2 cellular contexts compared by ENCODE assay signal in the genomic region with DNA sequence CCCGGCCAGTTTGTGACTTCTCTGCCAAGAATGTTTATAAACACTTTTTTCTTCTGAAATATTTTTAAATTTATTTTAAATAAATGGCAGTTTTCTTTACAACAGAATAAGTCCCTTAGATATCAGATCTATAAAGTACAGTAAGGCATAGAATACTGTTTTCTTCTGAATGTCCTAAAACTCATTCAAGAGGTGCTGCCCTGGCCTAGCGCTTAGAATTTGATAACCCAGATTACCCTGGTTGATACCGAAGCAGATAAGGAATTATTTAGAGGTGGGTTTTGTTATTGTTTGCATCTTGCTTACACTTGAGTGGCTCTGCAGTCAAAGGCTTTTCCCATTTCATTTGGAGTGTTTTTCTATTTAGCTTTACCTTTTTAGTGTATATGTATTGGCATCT.
TF ChIP-seq lines count a peak whose summit lies in the region.

No MANE protein-coding gene starts in this region.

TF ChIP-seq in SK-N-SH, 30 proteins besides CTCF, POLR2A, EP300 and RAD21 (continued from another document):
- TF ChIP-seq, protein P1, sequence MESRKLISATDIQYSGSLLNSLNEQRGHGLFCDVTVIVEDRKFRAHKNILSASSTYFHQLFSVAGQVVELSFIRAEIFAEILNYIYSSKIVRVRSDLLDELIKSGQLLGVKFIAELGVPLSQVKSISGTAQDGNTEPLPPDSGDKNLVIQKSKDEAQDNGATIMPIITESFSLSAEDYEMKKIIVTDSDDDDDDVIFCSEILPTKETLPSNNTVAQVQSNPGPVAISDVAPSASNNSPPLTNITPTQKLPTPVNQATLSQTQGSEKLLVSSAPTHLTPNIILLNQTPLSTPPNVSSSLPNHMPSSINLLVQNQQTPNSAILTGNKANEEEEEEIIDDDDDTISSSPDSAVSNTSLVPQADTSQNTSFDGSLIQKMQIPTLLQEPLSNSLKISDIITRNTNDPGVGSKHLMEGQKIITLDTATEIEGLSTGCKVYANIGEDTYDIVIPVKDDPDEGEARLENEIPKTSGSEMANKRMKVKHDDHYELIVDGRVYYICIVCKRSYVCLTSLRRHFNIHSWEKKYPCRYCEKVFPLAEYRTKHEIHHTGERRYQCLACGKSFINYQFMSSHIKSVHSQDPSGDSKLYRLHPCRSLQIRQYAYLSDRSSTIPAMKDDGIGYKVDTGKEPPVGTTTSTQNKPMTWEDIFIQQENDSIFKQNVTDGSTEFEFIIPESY (IDR thresholded peaks at IDR 0.05; ENCODE audit: borderline replicate concordance, low read depth) = no peak
- TF ChIP-seq, protein P2, sequence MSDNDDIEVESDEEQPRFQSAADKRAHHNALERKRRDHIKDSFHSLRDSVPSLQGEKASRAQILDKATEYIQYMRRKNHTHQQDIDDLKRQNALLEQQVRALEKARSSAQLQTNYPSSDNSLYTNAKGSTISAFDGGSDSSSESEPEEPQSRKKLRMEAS (IDR thresholded peaks at IDR 0.05; ENCODE audit: low read depth) = no peak
- TF ChIP-seq SMC3 (IDR thresholded peaks at IDR 0.05; ENCODE audit: low read depth, low read length) = no peak
- TF ChIP-seq POLR2AphosphoS5 (IDR thresholded peaks at IDR 0.05; ENCODE audit: low read depth, low read length) = no peak
- no peak for TF ChIP-seq TEAD4 (IDR thresholded peaks at IDR 0.05; ENCODE audit: borderline replicate concordance, insufficient read depth)
- no peak for TF ChIP-seq TCF12 (IDR thresholded peaks at IDR 0.05)
- TF ChIP-seq JUND (IDR thresholded peaks at IDR 0.05) = no peak

TF ChIP-seq in SK-N-SH treated with all-trans-retinoic acid at 6 μM for 48 hours, 23 proteins besides CTCF, POLR2A, EP300 and RAD21:
- TF ChIP-seq, protein P3, sequence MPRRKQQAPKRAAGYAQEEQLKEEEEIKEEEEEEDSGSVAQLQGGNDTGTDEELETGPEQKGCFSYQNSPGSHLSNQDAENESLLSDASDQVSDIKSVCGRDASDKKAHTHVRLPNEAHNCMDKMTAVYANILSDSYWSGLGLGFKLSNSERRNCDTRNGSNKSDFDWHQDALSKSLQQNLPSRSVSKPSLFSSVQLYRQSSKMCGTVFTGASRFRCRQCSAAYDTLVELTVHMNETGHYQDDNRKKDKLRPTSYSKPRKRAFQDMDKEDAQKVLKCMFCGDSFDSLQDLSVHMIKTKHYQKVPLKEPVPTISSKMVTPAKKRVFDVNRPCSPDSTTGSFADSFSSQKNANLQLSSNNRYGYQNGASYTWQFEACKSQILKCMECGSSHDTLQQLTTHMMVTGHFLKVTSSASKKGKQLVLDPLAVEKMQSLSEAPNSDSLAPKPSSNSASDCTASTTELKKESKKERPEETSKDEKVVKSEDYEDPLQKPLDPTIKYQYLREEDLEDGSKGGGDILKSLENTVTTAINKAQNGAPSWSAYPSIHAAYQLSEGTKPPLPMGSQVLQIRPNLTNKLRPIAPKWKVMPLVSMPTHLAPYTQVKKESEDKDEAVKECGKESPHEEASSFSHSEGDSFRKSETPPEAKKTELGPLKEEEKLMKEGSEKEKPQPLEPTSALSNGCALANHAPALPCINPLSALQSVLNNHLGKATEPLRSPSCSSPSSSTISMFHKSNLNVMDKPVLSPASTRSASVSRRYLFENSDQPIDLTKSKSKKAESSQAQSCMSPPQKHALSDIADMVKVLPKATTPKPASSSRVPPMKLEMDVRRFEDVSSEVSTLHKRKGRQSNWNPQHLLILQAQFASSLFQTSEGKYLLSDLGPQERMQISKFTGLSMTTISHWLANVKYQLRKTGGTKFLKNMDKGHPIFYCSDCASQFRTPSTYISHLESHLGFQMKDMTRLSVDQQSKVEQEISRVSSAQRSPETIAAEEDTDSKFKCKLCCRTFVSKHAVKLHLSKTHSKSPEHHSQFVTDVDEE (CRISPR knock-in tag; IDR thresholded peaks at IDR 0.05) = no peak
- TF ChIP-seq CSDC2 (CRISPR knock-in tag; IDR thresholded peaks at IDR 0.05) (no peak), RARB (CRISPR knock-in tag; IDR thresholded peaks at IDR 0.05) (no peak), GLIS3 (CRISPR knock-in tag; IDR thresholded peaks at IDR 0.05) (no peak), ISL1 (CRISPR knock-in tag; IDR thresholded peaks at IDR 0.05) (no peak), ZC3H10 (CRISPR knock-in tag; IDR thresholded peaks at IDR 0.05) (no peak), OSR1 (CRISPR knock-in tag; IDR thresholded peaks at IDR 0.05) (no peak), ZNF565 (CRISPR knock-in tag; conservative IDR thresholded peaks at IDR 0.05; ENCODE audit: low read depth) (no peak), TCF4 (CRISPR knock-in tag; IDR thresholded peaks at IDR 0.05; ENCODE audit: borderline replicate concordance) (no peak), ZNF70 (CRISPR knock-in tag; IDR thresholded peaks at IDR 0.05) (no peak), ESRRG (CRISPR knock-in tag; IDR thresholded peaks at IDR 0.05) (no peak), SNAI2 (CRISPR knock-in tag; IDR thresholded peaks at IDR 0.05) (no peak)
- TF ChIP-seq, protein P4, sequence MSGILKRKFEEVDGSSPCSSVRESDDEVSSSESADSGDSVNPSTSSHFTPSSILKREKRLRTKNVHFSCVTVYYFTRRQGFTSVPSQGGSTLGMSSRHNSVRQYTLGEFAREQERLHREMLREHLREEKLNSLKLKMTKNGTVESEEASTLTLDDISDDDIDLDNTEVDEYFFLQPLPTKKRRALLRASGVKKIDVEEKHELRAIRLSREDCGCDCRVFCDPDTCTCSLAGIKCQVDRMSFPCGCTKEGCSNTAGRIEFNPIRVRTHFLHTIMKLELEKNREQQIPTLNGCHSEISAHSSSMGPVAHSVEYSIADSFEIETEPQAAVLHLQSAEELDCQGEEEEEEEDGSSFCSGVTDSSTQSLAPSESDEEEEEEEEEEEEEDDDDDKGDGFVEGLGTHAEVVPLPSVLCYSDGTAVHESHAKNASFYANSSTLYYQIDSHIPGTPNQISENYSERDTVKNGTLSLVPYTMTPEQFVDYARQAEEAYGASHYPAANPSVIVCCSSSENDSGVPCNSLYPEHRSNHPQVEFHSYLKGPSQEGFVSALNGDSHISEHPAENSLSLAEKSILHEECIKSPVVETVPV (CRISPR knock-in tag; IDR thresholded peaks at IDR 0.05) = no peak
- TF ChIP-seq, protein P5, sequence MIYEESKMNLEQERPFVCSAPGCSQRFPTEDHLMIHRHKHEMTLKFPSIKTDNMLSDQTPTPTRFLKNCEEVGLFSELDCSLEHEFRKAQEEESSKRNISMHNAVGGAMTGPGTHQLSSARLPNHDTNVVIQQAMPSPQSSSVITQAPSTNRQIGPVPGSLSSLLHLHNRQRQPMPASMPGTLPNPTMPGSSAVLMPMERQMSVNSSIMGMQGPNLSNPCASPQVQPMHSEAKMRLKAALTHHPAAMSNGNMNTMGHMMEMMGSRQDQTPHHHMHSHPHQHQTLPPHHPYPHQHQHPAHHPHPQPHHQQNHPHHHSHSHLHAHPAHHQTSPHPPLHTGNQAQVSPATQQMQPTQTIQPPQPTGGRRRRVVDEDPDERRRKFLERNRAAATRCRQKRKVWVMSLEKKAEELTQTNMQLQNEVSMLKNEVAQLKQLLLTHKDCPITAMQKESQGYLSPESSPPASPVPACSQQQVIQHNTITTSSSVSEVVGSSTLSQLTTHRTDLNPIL (CRISPR knock-in tag; IDR thresholded peaks at IDR 0.05; ENCODE audit: low read depth) = no peak
- TF ChIP-seq, protein P6, sequence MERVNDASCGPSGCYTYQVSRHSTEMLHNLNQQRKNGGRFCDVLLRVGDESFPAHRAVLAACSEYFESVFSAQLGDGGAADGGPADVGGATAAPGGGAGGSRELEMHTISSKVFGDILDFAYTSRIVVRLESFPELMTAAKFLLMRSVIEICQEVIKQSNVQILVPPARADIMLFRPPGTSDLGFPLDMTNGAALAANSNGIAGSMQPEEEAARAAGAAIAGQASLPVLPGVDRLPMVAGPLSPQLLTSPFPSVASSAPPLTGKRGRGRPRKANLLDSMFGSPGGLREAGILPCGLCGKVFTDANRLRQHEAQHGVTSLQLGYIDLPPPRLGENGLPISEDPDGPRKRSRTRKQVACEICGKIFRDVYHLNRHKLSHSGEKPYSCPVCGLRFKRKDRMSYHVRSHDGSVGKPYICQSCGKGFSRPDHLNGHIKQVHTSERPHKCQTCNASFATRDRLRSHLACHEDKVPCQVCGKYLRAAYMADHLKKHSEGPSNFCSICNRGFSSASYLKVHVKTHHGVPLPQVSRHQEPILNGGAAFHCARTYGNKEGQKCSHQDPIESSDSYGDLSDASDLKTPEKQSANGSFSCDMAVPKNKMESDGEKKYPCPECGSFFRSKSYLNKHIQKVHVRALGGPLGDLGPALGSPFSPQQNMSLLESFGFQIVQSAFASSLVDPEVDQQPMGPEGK (CRISPR knock-in tag; IDR thresholded peaks at IDR 0.05; ENCODE audit: borderline replicate concordance) = no peak
